Comparison of ENCODE assay signal across 1 cellular context in the genomic region with DNA sequence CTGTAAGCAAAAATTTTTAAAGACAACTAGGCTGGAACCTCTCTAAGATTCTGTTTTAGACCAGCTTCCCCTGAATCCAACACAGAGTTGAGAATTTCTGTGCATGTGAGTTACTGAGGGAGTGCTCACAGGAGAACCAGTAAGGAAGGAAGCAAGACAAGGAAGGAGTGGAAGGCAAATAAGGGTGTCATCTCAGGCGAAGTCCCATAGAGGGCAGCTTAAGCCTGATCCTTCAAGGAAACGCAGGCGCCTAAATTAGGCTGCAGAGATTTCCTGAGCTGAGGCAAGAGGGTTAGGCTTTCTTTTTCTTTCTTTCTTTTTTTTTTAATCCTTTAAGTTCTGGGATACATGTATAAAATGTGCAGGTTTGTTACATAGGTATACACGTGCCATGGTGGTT.
TF ChIP-seq lines count a peak whose summit lies in the region.

No MANE protein-coding gene starts in this region.

TF ChIP-seq in H1, 55 proteins besides CTCF, POLR2A, EP300 and RAD21:
- TF ChIP-seq TEAD4 (IDR thresholded peaks at IDR 0.05; ENCODE audit: low read depth, low read length) (no peak), E2F6 (IDR thresholded peaks at IDR 0.05) (no peak), RFX5 (IDR thresholded peaks at IDR 0.05; ENCODE audit: borderline replicate concordance, low read depth, low read length) (no peak), CHD2 (IDR thresholded peaks at IDR 0.05; ENCODE audit: low read length) (no peak), MAFK (IDR thresholded peaks at IDR 0.05; ENCODE audit: low read depth, low read length) (no peak), GTF2F1 (IDR thresholded peaks at IDR 0.05; ENCODE audit: borderline replicate concordance, low read depth, low read length) (no peak), SAP30 (IDR thresholded peaks at IDR 0.05; ENCODE audit: insufficient read depth, insufficient replicate concordance, low read length) (no peak), KDM4A (IDR thresholded peaks at IDR 0.05; ENCODE audit: low read depth, low read length, severe bottlenecking) (no peak), HDAC6 (IDR thresholded peaks at IDR 0.05; ENCODE audit: low read depth, low read length) (no peak), YY1 (IDR thresholded peaks at IDR 0.05; ENCODE audit: low read depth, low read length) (no peak)
- TF ChIP-seq, protein P1, sequence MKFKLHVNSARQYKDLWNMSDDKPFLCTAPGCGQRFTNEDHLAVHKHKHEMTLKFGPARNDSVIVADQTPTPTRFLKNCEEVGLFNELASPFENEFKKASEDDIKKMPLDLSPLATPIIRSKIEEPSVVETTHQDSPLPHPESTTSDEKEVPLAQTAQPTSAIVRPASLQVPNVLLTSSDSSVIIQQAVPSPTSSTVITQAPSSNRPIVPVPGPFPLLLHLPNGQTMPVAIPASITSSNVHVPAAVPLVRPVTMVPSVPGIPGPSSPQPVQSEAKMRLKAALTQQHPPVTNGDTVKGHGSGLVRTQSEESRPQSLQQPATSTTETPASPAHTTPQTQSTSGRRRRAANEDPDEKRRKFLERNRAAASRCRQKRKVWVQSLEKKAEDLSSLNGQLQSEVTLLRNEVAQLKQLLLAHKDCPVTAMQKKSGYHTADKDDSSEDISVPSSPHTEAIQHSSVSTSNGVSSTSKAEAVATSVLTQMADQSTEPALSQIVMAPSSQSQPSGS (IDR thresholded peaks at IDR 0.05; ENCODE audit: low read length), result no peak
